Comparison of ENCODE assay signal across 26 cellular contexts in genomic region chr5:116778611-116779010, GRCh38.
"Had no signal": no experiment of that assay in that cellular context is flagged by ENCODE, and none has a peak within 500 bp of the region (broad histone marks: within the 10 kb centered on the region; RNA-seq: fewer than 3 reads in every experiment).

No MANE protein-coding gene starts in this region.

- H3K4me3 ChIP-seq: breast epithelium, left ventricle myocardium inferior, pancreas, psoas muscle, smooth muscle cell, uterus had no signal

- H3K4me1 ChIP-seq: breast epithelium, pancreas, psoas muscle, uterus had no signal

- H3K27ac ChIP-seq: left ventricle myocardium inferior, pancreas, psoas muscle, uterus, WERI-Rb-1 had no signal

- H3K36me3 ChIP-seq: breast epithelium, left ventricle myocardium inferior, pancreas, uterus, WERI-Rb-1 had no signal

- H3K27me3 ChIP-seq: breast epithelium, pancreas, uterus had no signal

- H3K36me3 Mint-ChIP-seq: activated CD4-positive, alpha-beta memory T cell treated with anti-CD3 and anti-CD28 coated beads for 36 hours; stimulated activated memory B cell treated with anti-CD40 and anti-IgM and Interleukin-4, amounts not matched to agents 10 μg/mL and 1 μg/mL and 100 μg/mL, for 72 hours; type B pancreatic cell had no signal

- H3K9me3 ChIP-seq: breast epithelium, left ventricle myocardium inferior, pancreas, psoas muscle, uterus had no signal

- ATAC-seq: stimulated activated naive CD8-positive, alpha-beta T cell treated with anti-CD3 and anti-CD28 coated beads, Interleukin-15, amount 100 ng/mL, for 72 hours had no signal

- H3K4me2 ChIP-seq: smooth muscle cell had no signal

- H3K27ac Mint-ChIP-seq: activated CD4-positive, alpha-beta memory T cell treated with anti-CD3 and anti-CD28 coated beads for 36 hours; activated CD4-positive, alpha-beta T cell treated with anti-CD3 and anti-CD28 coated beads, Interleukin-2, amount 10 ng/mL, durations not matched to agents 24 days and 14 days; activated T-cell treated with anti-CD3 and anti-CD28 coated beads, Interleukin-2, amount 50 U/mL, for 24 hours; dendritic cell treated with granulocyte-macrophage colony-stimulating factor and Interleukin-4, amounts not matched to agents 40 ng/mL and 50 ng/mL, for 4 days; stimulated activated memory B cell treated with anti-CD40 and anti-IgM and Interleukin-4, amounts not matched to agents 10 μg/mL and 1 μg/mL and 100 μg/mL, for 72 hours; stimulated activated naive CD8-positive, alpha-beta T cell treated with anti-CD3 and anti-CD28 coated beads, Interleukin-15, amount 100 ng/mL, for 72 hours; type B pancreatic cell had no signal

- H3K27me3 Mint-ChIP-seq: activated CD4-positive, alpha-beta memory T cell treated with anti-CD3 and anti-CD28 coated beads for 36 hours; activated T-cell treated with anti-CD3 and anti-CD28 coated beads, Interleukin-2, amount 50 U/mL, for 24 hours; dendritic cell treated with granulocyte-macrophage colony-stimulating factor and Interleukin-4, amounts not matched to agents 40 ng/mL and 50 ng/mL, for 4 days had no signal

- H3K4me3 Mint-ChIP-seq: activated CD4-positive, alpha-beta memory T cell treated with anti-CD3 and anti-CD28 coated beads for 36 hours; activated CD4-positive, alpha-beta T cell treated with anti-CD3 and anti-CD28 coated beads, Interleukin-2, amount 10 ng/mL, durations not matched to agents 24 days and 14 days; activated T-cell treated with anti-CD3 and anti-CD28 coated beads, Interleukin-2, amount 50 U/mL, for 24 hours; dendritic cell treated with granulocyte-macrophage colony-stimulating factor and Interleukin-4, amounts not matched to agents 40 ng/mL and 50 ng/mL, for 4 days; nephron; stimulated activated memory B cell treated with anti-CD40 and anti-IgM and Interleukin-4, amounts not matched to agents 10 μg/mL and 1 μg/mL and 100 μg/mL, for 72 hours; type B pancreatic cell had no signal

- H3K9me3 Mint-ChIP-seq: activated CD4-positive, alpha-beta T cell treated with anti-CD3 and anti-CD28 coated beads, Interleukin-2, amount 10 ng/mL, durations not matched to agents 24 days and 14 days; activated T-cell treated with anti-CD3 and anti-CD28 coated beads, Interleukin-2, amount 50 U/mL, for 24 hours; stimulated activated memory B cell treated with anti-CD40 and anti-IgM and Interleukin-4, amounts not matched to agents 10 μg/mL and 1 μg/mL and 100 μg/mL, for 72 hours; type B pancreatic cell had no signal

- DNase-seq: activated CD4-positive, alpha-beta memory T cell treated with anti-CD3 and anti-CD28 coated beads for 36 hours; activated CD4-positive, alpha-beta T cell treated with anti-CD3 and anti-CD28 coated beads, Interleukin-2, amount 10 ng/mL, durations not matched to agents 24 days and 14 days; activated CD4-positive, CD25-positive, alpha-beta regulatory T cell treated with anti-CD3 and anti-CD28 coated beads, Interleukin-2, amount 50 U/mL, for 72 hours; activated CD8-positive, alpha-beta memory T cell treated with anti-CD3 and anti-CD28 coated beads, Interleukin-2, amount 50 U/mL, for 48 hours; activated gamma-delta T cell treated with Interleukin-2 at 50 U/mL for 16 hours; activated naive CD4-positive, alpha-beta T cell treated with anti-CD3 and anti-CD28 coated beads, Interleukin-2, amount 50 U/mL, for 16 hours; activated T-cell treated with anti-CD3 and anti-CD28 coated beads, Interleukin-2, amount 50 U/mL, for 24 hours; amniotic stem cell; central memory CD4-positive, alpha-beta T cell; effector CD4-positive, alpha-beta T cell; left ventricle myocardium inferior; psoas muscle; stimulated activated CD4-positive, alpha-beta T cell treated with anti-CD3 and anti-CD28 coated beads, Interleukin-1b, Interleukin-23, amount 100 ng/mL, for 48 hours; stimulated activated CD4-positive, alpha-beta T cell treated with anti-CD3 and anti-CD28 coated beads, Interleukin-4, amount 100 ng/mL, for 4 hours; stimulated activated CD8-positive, alpha-beta memory T cell treated with anti-CD3 and anti-CD28 coated beads, Interleukin-4, amount 100 ng/mL, for 48 hours; stimulated activated naive CD8-positive, alpha-beta T cell treated with anti-CD3 and anti-CD28 coated beads, Interleukin-15, amount 100 ng/mL, for 72 hours; T-helper 9 cell; uterus had no signal

- H3K4me1 Mint-ChIP-seq: activated CD4-positive, alpha-beta T cell treated with anti-CD3 and anti-CD28 coated beads, Interleukin-2, amount 10 ng/mL, durations not matched to agents 24 days and 14 days; stimulated activated memory B cell treated with anti-CD40 and anti-IgM and Interleukin-4, amounts not matched to agents 10 μg/mL and 1 μg/mL and 100 μg/mL, for 72 hours; stimulated activated naive CD8-positive, alpha-beta T cell treated with anti-CD3 and anti-CD28 coated beads, Interleukin-15, amount 100 ng/mL, for 72 hours had no signal
